11 cellular contexts compared by ENCODE assay signal in the genomic region with DNA sequence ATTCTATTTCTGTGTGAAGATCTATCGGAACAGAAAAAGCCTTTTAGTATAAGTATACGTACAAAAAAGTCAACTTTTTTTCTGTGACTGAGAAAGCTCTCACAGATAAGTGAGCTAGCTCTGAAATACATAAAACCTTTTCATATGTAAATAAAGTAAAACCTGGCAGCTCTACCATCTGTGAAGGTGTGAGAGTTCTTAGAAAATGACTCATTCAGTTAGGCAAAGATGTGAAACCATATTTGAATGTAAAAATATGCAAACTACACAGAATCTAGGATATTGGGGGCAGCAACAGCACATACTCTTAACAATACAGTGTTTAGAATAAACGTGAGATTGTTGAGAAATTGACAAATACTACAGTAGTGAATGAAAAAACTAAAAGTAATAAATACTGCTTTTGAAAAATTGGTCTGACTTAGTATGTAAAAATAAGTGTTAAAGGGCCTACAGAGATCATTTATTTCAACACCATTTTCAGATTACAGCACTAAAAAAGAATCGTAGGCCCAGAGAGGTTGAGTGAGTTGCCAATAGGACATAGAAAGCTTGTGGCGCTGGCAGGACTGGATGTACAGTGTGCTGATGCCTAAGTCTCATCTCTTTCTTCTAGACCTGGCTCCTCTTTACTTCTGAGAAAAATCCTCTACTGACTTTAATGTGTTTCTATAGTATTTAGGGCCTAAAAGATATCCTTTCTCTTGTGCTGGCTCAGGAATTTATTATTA. TPM values are rescaled to one million over a fixed set of nuclear protein-coding genes. Genes with fewer than 3 reads are reported as not detected.
DNase-seq lines count a peak whose midpoint lies in the region; ATAC-seq, FAIRE-seq and TF ChIP-seq lines count a peak whose summit lies in the region.
"Had no signal": no experiment of that assay in that cellular context is flagged by ENCODE, and none has a peak within 500 bp of the region (broad histone marks: within the 10 kb centered on the region; RNA-seq: fewer than 3 reads in every experiment).

No MANE protein-coding gene starts in this region.

- no peak overlapping the region for H3K4me3 ChIP-seq in K562

- DNase-seq in GM13976 (ENCODE audit: low spot score) (peak; percentile 15), K562 (ENCODE audit: extremely low read depth in 1 of 4, low spot score in 3 of 4) (no peak), NCI-H1436 (lab: John Stamatoyannopoulos, UW) (no peak), cerebellum (ENCODE audit: low spot score) (no peak), NCI-H2196 (lab: John Stamatoyannopoulos, UW; ENCODE audit: unreplicated experiment) (no peak)
- no peak for DNase-seq in stimulated activated CD4-positive, alpha-beta T cell treated with anti-CD3 and anti-CD28 coated beads, Interleukin-4, amount 100 ng/mL, for 1 hour
- DNase-seq: brain microvascular endothelial cell had no signal

- H3K9me3 ChIP-seq in K562 (replicated peaks; ENCODE audit: control insufficient read depth, insufficient read depth, low read depth, low read length): no peaks in the 10 kb centered on the region

- no peaks in the 10 kb centered on the region for H3K79me2 ChIP-seq in K562 (ENCODE audit: control insufficient read depth, insufficient read depth, low read length)

- intact Hi-C loops in K562 (cut with micrococcal nuclease): loop anchor here (5.0 kb wide), 2 partner anchors 77 to 112 kb away; no protein-coding TSS in a partner anchor

- POLR2A ChIA-PET in K562 (lab: Yijun Ruan, JAX): interaction anchor here (1.3 kb wide), 1 partner anchor 165 kb away, joined by 4 read pairs; no protein-coding TSS in a partner anchor

- no peak for TF ChIP-seq POLR2A in K562 (conservative IDR thresholded peaks at IDR 0.05)

- no peak for FAIRE-seq in K562 (lab: Jason Lieb, UNC)
- FAIRE-seq: keratinocyte had no signal

- 33% methylated on average over 5 of the region's 5 CpGs for WGBS in K562 (ENCODE audit: insufficient coverage, low coverage, missing lambda C conversion rate)

- peaks cover 0 to 8% of the 10 kb centered on the region in 2 experiments; a peak in 2 of 5 replicates for H3K4me1 ChIP-seq in K562 (replicated peaks in 1 of 2; ENCODE audit: control insufficient read depth in 2 of 2, insufficient read depth in 2 of 2, low read length in 2 of 2)

- H4K20me1 ChIP-seq in K562 (replicated peaks; ENCODE audit: control insufficient read depth, insufficient read depth, low read length): no peaks in the 10 kb centered on the region

- H3K27me3 ChIP-seq in K562 (ENCODE audit: control insufficient read depth in 2 of 2, insufficient read depth in 2 of 2, low read length in 2 of 2): no peaks in the 10 kb centered on the region
- H3K27me3 ChIP-seq: brain microvascular endothelial cell had no signal

- no peaks in the 10 kb centered on the region for H3K36me3 ChIP-seq in K562 (ENCODE audit: control insufficient read depth, insufficient read depth, low read length)
- H3K36me3 ChIP-seq: brain microvascular endothelial cell had no signal

- TF ChIP-seq EP300 in K562 (IDR thresholded peaks at IDR 0.05; ENCODE audit: low read length): no peak

- TF ChIP-seq CTCF in GM13976 (IDR thresholded peaks at IDR 0.05; ENCODE audit: borderline replicate concordance, control extremely low read depth, extremely low read depth, insufficient read depth, missing control alignments): no peak
- no peak for TF ChIP-seq CTCF in K562 (IDR thresholded peaks at IDR 0.05 in 2 of 3, conservative IDR thresholded peaks at IDR 0.05 in 1 of 3; ENCODE audit: insufficient read depth in 2 of 3, low read depth in 1 of 3, low read length in 3 of 3)

- in situ Hi-C loops in GM13976 (cut with MboI; ENCODE audit: low sequenced_read_pairs, unreplicated experiment) (no loop called here), K562 (cut with MboI) (no loop called here)

- no peak overlapping the region for H3K9ac ChIP-seq in K562 (ENCODE audit: insufficient read depth in 1 of 2, low read depth in 2 of 2, low read length in 2 of 2)

- no peak overlapping the region for H3K27ac ChIP-seq in K562 (ENCODE audit: extremely low read depth, low read depth, low read length)
- H3K27ac ChIP-seq: brain microvascular endothelial cell had no signal

- CTCF ChIA-PET in K562 (lab: Yijun Ruan, JAX; ENCODE audit: low intra/inter-chr PET ratio): no interaction called here

- BruUV-seq in K562 (replicated peaks; lab: Mats Ljungman, UMichigan): no TSS peak

- peak; percentile 92 for ATAC-seq in GM21381 (IDR thresholded peaks at IDR 0.05; ENCODE audit: unreplicated experiment)
- peak; percentile 93 for ATAC-seq in HG03378 (IDR thresholded peaks at IDR 0.05; ENCODE audit: unreplicated experiment)
- ATAC-seq in K562: no peak

- H2AFZ ChIP-seq in K562 (ENCODE audit: low read depth, low read length): peak overlapping the region; percentile 29

- H3K4me2 ChIP-seq in K562 (ENCODE audit: insufficient read depth, low read length): no peak overlapping the region

- no peak for TF ChIP-seq RAD21 in K562 (CRISPR knock-in tag; conservative IDR thresholded peaks at IDR 0.05 in 1 of 2, IDR thresholded peaks at IDR 0.05 in 1 of 2)

- no peaks in the 10 kb centered on the region for H3K9me1 ChIP-seq in K562 (ENCODE audit: control insufficient read depth, insufficient read depth, low read length)

TF ChIP-seq in K562, 482 proteins besides CTCF, POLR2A, EP300 and RAD21:
- no peak for TF ChIP-seq ATF1 (CRISPR knock-in tag; IDR thresholded peaks at IDR 0.05)
- no peak for TF ChIP-seq ATF1 (tag; IDR thresholded peaks at IDR 0.05)
- TF ChIP-seq, protein P1, sequence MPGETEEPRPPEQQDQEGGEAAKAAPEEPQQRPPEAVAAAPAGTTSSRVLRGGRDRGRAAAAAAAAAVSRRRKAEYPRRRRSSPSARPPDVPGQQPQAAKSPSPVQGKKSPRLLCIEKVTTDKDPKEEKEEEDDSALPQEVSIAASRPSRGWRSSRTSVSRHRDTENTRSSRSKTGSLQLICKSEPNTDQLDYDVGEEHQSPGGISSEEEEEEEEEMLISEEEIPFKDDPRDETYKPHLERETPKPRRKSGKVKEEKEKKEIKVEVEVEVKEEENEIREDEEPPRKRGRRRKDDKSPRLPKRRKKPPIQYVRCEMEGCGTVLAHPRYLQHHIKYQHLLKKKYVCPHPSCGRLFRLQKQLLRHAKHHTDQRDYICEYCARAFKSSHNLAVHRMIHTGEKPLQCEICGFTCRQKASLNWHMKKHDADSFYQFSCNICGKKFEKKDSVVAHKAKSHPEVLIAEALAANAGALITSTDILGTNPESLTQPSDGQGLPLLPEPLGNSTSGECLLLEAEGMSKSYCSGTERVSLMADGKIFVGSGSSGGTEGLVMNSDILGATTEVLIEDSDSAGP (CRISPR knock-in tag; IDR thresholded peaks at IDR 0.05): no peak
- no peak for TF ChIP-seq GTF2A2 (tag; IDR thresholded peaks at IDR 0.05)
- peak; percentile 35 for TF ChIP-seq ZNF316 (IDR thresholded peaks at IDR 0.05)
- TF ChIP-seq, protein P2, sequence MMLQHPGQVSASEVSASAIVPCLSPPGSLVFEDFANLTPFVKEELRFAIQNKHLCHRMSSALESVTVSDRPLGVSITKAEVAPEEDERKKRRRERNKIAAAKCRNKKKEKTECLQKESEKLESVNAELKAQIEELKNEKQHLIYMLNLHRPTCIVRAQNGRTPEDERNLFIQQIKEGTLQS (IDR thresholded peaks at IDR 0.05): peak; percentile 14; the same call in 1 of the 2 replicates
- TF ChIP-seq, protein P2 (CRISPR knock-in tag; conservative IDR thresholded peaks at IDR 0.05): no peak

RNA-seq across cellular contexts. Expression of gene ATP6V1G3, which starts 19.8 kb away (rescaled TPM):
- total RNA-seq in K562 (2011; cell fraction: chromatin; rRNA removed; ENCODE audit: low replicate concordance): not detected in 2 replicates
- not detected in 2 replicates for total RNA-seq in K562 (2011; cell fraction: nucleolus; rRNA removed)
- total RNA-seq in K562 (2011; cell fraction: nucleoplasm; rRNA removed): not detected in 2 replicates
- not detected in 2 replicates for total RNA-seq in K562 (2014; rRNA removed)
- total RNA-seq in K562 (2014; rRNA removed; fragmentation: Illumina TruSeq; extraction: Trizol): not detected in 2 replicates
- not detected in 2 replicates for total RNA-seq in K562 (2015; rRNA removed; fragmentation: Illumina TruSeq; extraction: Trizol)
- not detected in 2 replicates for total RNA-seq in K562 (2021)
- not detected in 2 replicates for polyA plus RNA-seq in K562 (2011; rRNA removed)
- not detected in 2 replicates for polyA plus RNA-seq in K562 (2011; cell fraction: cytosol; rRNA removed)
- not detected in 2 replicates for polyA plus RNA-seq in K562 (2011; cell fraction: nucleus; rRNA removed)
- not detected in 2 replicates for polyA plus RNA-seq in K562 (2012)
- not detected in 2 replicates for polyA plus RNA-seq in K562 (2014; fragmentation: Illumina TruSeq; extraction: Trizol)
- polyA plus RNA-seq in K562 (2014; fragmentation: Nextera tagmentation; extraction: Ambion mirVana): under 1 TPM in 1 of 2 experiments, not detected in 1; 0.32 TPM
- polyA plus RNA-seq in K562 (2014; rRNA removed): not detected in 2 replicates
- polyA minus RNA-seq in K562 (2011; rRNA and poly(A)+ RNA removed): not detected in 2 replicates
- polyA minus RNA-seq in K562 (2011; cell fraction: cytosol; rRNA and poly(A)+ RNA removed): not detected in 2 replicates
- polyA minus RNA-seq in K562 (2011; cell fraction: nucleus; rRNA and poly(A)+ RNA removed): not detected in 2 replicates
- not detected for total RNA-seq in cerebellum
- total RNA-seq: RPMI7951 had no signal
- polyA plus RNA-seq: keratinocyte had no signal
